ENCODE assay signal across 8 cellular contexts in genomic region chr2:149597050-149598013, GRCh38. TPM values are rescaled to one million over a fixed set of nuclear protein-coding genes. Genes with fewer than 3 reads are reported as not detected.
DNase-seq lines count a peak whose midpoint lies in the region; ATAC-seq lines count a peak whose summit lies in the region.

No MANE protein-coding gene starts in this region.

- no peaks in the 10 kb centered on the region for H3K36me3 Mint-ChIP-seq in stimulated activated effector memory CD8-positive, alpha-beta T cell treated with anti-CD3 and anti-CD28 coated beads, Interleukin-12 subunit alpha, Interleukin-12 subunit beta, amount 100 ng/mL, for 72 hours

- no peaks in the 10 kb centered on the region for H3K9me3 Mint-ChIP-seq in stimulated activated effector memory CD8-positive, alpha-beta T cell treated with anti-CD3 and anti-CD28 coated beads, Interleukin-12 subunit alpha, Interleukin-12 subunit beta, amount 100 ng/mL, for 72 hours

- no peak overlapping the region for H3K27ac Mint-ChIP-seq in stimulated activated effector memory CD8-positive, alpha-beta T cell treated with anti-CD3 and anti-CD28 coated beads, Interleukin-12 subunit alpha, Interleukin-12 subunit beta, amount 100 ng/mL, for 72 hours

- H3K4me3 Mint-ChIP-seq in stimulated activated effector memory CD8-positive, alpha-beta T cell treated with anti-CD3 and anti-CD28 coated beads, Interleukin-12 subunit alpha, Interleukin-12 subunit beta, amount 100 ng/mL, for 72 hours = no peak overlapping the region

- peak; percentile 63 for DNase-seq in D341Med (ENCODE audit: low spot score)
- DNase-seq in NCI-H748 (lab: John Stamatoyannopoulos, UW; ENCODE audit: unreplicated experiment) = peak; percentile 88
- peak; percentile 21 for DNase-seq in activated CD4-positive, alpha-beta T cell treated with anti-CD3 and anti-CD28 coated beads, Interleukin-2, amount 50 U/mL, for 1 hour
- DNase-seq in ecto neural progenitor cell (ENCODE audit: low spot score) = peak; percentile 60
- peak; percentile 79 to 90 for DNase-seq in lung microvascular endothelial cell (ENCODE audit: low read depth in 2 of 2)
- DNase-seq in stimulated activated effector memory CD8-positive, alpha-beta T cell treated with anti-CD3 and anti-CD28 coated beads, Interleukin-12 subunit alpha, Interleukin-12 subunit beta, amount 100 ng/mL, for 72 hours (ENCODE audit: low spot score in 2 of 2) = peak; percentile 15 to 66

- peaks cover 8% of the 10 kb centered on the region for H3K4me1 Mint-ChIP-seq in stimulated activated effector memory CD8-positive, alpha-beta T cell treated with anti-CD3 and anti-CD28 coated beads, Interleukin-12 subunit alpha, Interleukin-12 subunit beta, amount 100 ng/mL, for 72 hours

- peak; percentile 98 for ATAC-seq in GM21360 (IDR thresholded peaks at IDR 0.05; ENCODE audit: unreplicated experiment)
- ATAC-seq in HG03565 (IDR thresholded peaks at IDR 0.05; ENCODE audit: unreplicated experiment) = peak; percentile 98
- peak; percentile 100 for ATAC-seq in stimulated activated effector memory CD8-positive, alpha-beta T cell treated with anti-CD3 and anti-CD28 coated beads, Interleukin-12 subunit alpha, Interleukin-12 subunit beta, amount 100 ng/mL, for 72 hours

RNA-seq across cellular contexts. Expression of gene MMADHC, which starts 9.8 kb away (rescaled TPM):
- total RNA-seq in lung microvascular endothelial cell = 117 and 129 TPM in 2 replicates

Comparison
In these comparisons a context has a peak if more than half of its experiments do, and no peak if none do; other contexts are left out.
1. Peak in every context shown above with its lines: DNase-seq and ATAC-seq.
2. DNase-seq: peak in every context shown above with its lines; median percentile 88 in NCI-H748; 84 in lung microvascular endothelial cell; 63 in D341Med; 60 in ecto neural progenitor cell; 40 in stimulated activated effector memory CD8-positive, alpha-beta T cell treated with anti-CD3 and anti-CD28 coated beads, Interleukin-12 subunit alpha, Interleukin-12 subunit beta, amount 100 ng/mL, for 72 hours; 21 in activated CD4-positive, alpha-beta T cell treated with anti-CD3 and anti-CD28 coated beads, Interleukin-2, amount 50 U/mL, for 1 hour.